ENCODE assay signal across 13 cellular contexts in the genomic region with DNA sequence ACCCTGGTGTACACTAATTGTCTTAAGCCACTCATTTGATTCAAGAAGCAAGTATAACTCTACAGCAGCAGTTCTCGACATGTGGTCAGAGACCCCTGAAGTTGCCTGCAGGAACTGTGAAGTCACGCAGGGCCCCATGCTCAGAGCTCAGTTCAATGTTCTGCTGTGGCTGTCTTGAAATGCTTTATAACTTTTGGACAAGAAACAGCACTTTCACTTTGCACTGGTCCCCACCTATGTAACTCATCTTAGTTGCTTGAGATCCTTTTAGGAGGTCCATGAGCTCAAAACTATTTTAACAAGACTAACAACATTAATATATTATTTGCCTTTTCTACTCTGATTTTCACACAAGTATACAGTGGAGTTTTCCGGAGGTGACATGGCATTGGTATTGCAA.
DNase-seq lines count a peak whose midpoint lies in the region; ATAC-seq and TF ChIP-seq lines count a peak whose summit lies in the region.
"Had no signal": no experiment of that assay in that cellular context is flagged by ENCODE, and none has a peak within 500 bp of the region (broad histone marks: within the 10 kb centered on the region; RNA-seq: fewer than 3 reads in every experiment).

No MANE protein-coding gene starts in this region.

- peaks cover 79% of the 10 kb centered on the region for H3K4me1 Mint-ChIP-seq in central memory CD8-positive, alpha-beta T cell
- H3K4me1 Mint-ChIP-seq in osteocyte (ENCODE audit: unreplicated experiment): peaks cover 82% of the 10 kb centered on the region

- no peak for TF ChIP-seq CTCF in osteocyte (IDR thresholded peaks at IDR 0.05)

- peak overlapping the region; percentile 81 for H3K27ac Mint-ChIP-seq in central memory CD8-positive, alpha-beta T cell (ENCODE audit: low read depth)
- peak overlapping the region; percentile 99 for H3K27ac Mint-ChIP-seq in osteocyte (ENCODE audit: unreplicated experiment)
- H3K27ac Mint-ChIP-seq: activated CD4-positive, alpha-beta T cell treated with anti-CD3 and anti-CD28 coated beads, Interleukin-2, amount 10 ng/mL, durations not matched to agents 7 days and 5 days; GM23338 had no signal

- peak; percentile 30 for DNase-seq in ELR (ENCODE audit: low read depth)
- peak; percentile 52 for DNase-seq in HT-29 (ENCODE audit: low spot score)
- DNase-seq in central memory CD8-positive, alpha-beta T cell (ENCODE audit: low spot score in 2 of 2): no peak
- no peak for DNase-seq in osteocyte (ENCODE audit: extremely low spot score, unreplicated experiment)
- DNase-seq in SHP77 treated with DMSO at 0.1 percent for 48 hours (lab: John Stamatoyannopoulos, UW): no peak
- DNase-seq: activated CD4-positive, alpha-beta T cell treated with anti-CD3 and anti-CD28 coated beads, Interleukin-2, amount 10 ng/mL, durations not matched to agents 7 days and 5 days; MM.1S; NCI-H2171; ovary had no signal

- H3K9me3 Mint-ChIP-seq in central memory CD8-positive, alpha-beta T cell: no peaks in the 10 kb centered on the region
- no peaks in the 10 kb centered on the region for H3K9me3 Mint-ChIP-seq in osteocyte (ENCODE audit: unreplicated experiment)
- H3K9me3 Mint-ChIP-seq: activated CD4-positive, alpha-beta T cell treated with anti-CD3 and anti-CD28 coated beads, Interleukin-2, amount 10 ng/mL, durations not matched to agents 7 days and 5 days; GM23338 had no signal

- ATAC-seq in central memory CD8-positive, alpha-beta T cell (replicated peaks; ENCODE audit: extremely low read depth, poor library complexity, severe bottlenecking): peak; percentile 34
- ATAC-seq in HG02623 (IDR thresholded peaks at IDR 0.05; ENCODE audit: unreplicated experiment): no peak
- ATAC-seq in HG02642 (IDR thresholded peaks at IDR 0.05; ENCODE audit: poor library complexity, unreplicated experiment): no peak
- ATAC-seq in GM18868 (IDR thresholded peaks at IDR 0.05; ENCODE audit: unreplicated experiment): no peak
- ATAC-seq: GM23338 had no signal

- peak overlapping the region; percentile 32 for H3K4me3 Mint-ChIP-seq in central memory CD8-positive, alpha-beta T cell
- H3K4me3 Mint-ChIP-seq in osteocyte (ENCODE audit: unreplicated experiment): peak overlapping the region; percentile 61
- H3K4me3 Mint-ChIP-seq: activated CD4-positive, alpha-beta T cell treated with anti-CD3 and anti-CD28 coated beads, Interleukin-2, amount 10 ng/mL, durations not matched to agents 7 days and 5 days had no signal

- no peaks in the 10 kb centered on the region for H3K36me3 Mint-ChIP-seq in central memory CD8-positive, alpha-beta T cell (ENCODE audit: insufficient read depth)
- H3K36me3 Mint-ChIP-seq in osteocyte (ENCODE audit: unreplicated experiment): no peaks in the 10 kb centered on the region

- no peaks in the 10 kb centered on the region for H3K27me3 Mint-ChIP-seq in central memory CD8-positive, alpha-beta T cell
- no peaks in the 10 kb centered on the region for H3K27me3 Mint-ChIP-seq in osteocyte (ENCODE audit: unreplicated experiment)

Comparison
In these comparisons a context has a peak if more than half of its experiments do, and no peak if none do; other contexts are left out.
1. DNase-seq: peak in ELR (single experiment) and HT-29 (single experiment); none in central memory CD8-positive, alpha-beta T cell (0 of 2), osteocyte (single experiment) and SHP77 treated with DMSO at 0.1 percent for 48 hours (single experiment).